ENCODE assay signal across 8 cellular contexts in the genomic region with DNA sequence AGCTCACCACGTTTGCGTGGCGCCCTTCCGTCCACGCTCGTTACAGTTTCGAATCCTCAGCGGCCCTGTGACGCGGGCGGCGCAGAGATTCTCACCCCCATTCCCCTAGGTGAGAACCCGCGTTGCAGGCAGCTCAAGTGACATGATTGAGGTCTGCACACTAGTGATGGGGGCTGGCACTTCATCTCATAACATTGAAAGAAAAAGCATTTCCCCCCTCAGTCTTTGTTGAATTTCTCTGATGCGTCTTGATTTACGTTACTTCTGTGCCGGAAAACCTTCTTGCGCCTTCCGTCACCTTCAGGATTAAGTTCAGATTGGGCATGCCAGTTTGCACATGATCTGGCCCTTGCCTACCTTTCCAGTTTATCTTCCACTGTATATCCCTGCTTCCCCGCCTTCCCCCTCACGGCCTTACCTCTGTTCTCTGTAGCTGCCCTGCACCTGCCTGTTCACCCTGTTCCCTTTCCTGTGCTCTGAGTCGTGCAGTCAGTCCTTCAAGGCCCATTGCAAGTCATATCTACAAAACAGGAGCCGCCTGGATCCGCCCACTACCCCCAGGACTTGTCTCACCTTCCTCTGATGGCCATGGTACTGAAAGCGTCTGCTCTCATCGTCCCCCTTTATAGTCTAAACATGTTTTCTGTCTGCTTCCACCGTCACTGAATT. TPM values are rescaled to one million over a fixed set of nuclear protein-coding genes. Genes with fewer than 3 reads are reported as not detected.
DNase-seq lines count a peak whose midpoint lies in the region; ATAC-seq lines count a peak whose summit lies in the region.

No MANE protein-coding gene starts in this region.

- peak overlapping the region; percentile 30 for H3K9ac ChIP-seq in muscle layer of colon (ENCODE audit: low read length)

- H3K4me3 Mint-ChIP-seq in activated CD4-positive, alpha-beta T cell treated with anti-CD3 and anti-CD28 coated beads, Interleukin-2, amount 10 ng/mL, durations not matched to agents 7 days and 5 days = peak overlapping the region; percentile 82

- no peaks in the 10 kb centered on the region for H3K9me3 Mint-ChIP-seq in activated CD4-positive, alpha-beta T cell treated with anti-CD3 and anti-CD28 coated beads, Interleukin-2, amount 10 ng/mL, durations not matched to agents 7 days and 5 days

- peak overlapping the region; percentile 87 for H3K27ac ChIP-seq in muscle layer of colon (ENCODE audit: low read depth, low read length)

- no peaks in the 10 kb centered on the region for H3K27me3 Mint-ChIP-seq in activated CD4-positive, alpha-beta T cell treated with anti-CD3 and anti-CD28 coated beads, Interleukin-2, amount 10 ng/mL, durations not matched to agents 7 days and 5 days

- H3K36me3 ChIP-seq in muscle layer of colon (ENCODE audit: insufficient read depth, low read length) = peaks cover 16% of the 10 kb centered on the region

- H3K36me3 Mint-ChIP-seq in activated CD4-positive, alpha-beta T cell treated with anti-CD3 and anti-CD28 coated beads, Interleukin-2, amount 10 ng/mL, durations not matched to agents 7 days and 5 days (ENCODE audit: low read depth) = peaks cover 38% of the 10 kb centered on the region

- peak overlapping the region; percentile 60 to 66 for H3K4me3 ChIP-seq in muscle layer of colon (ENCODE audit: low read depth in 1 of 2, low read length in 2 of 2)

- peak overlapping the region; percentile 92 for H3K27ac Mint-ChIP-seq in activated CD4-positive, alpha-beta T cell treated with anti-CD3 and anti-CD28 coated beads, Interleukin-2, amount 10 ng/mL, durations not matched to agents 7 days and 5 days

- ATAC-seq in GM19351 (IDR thresholded peaks at IDR 0.05; ENCODE audit: unreplicated experiment) = peak; percentile 10

- DNase-seq in Ammon's horn (ENCODE audit: low spot score) = peak; percentile 23
- peak; percentile 51 for DNase-seq in NCI-H1092 treated with DMSO at 0.1 percent for 48 hours (lab: John Stamatoyannopoulos, UW)
- DNase-seq in activated CD4-positive, alpha-beta T cell treated with anti-CD3 and anti-CD28 coated beads, Interleukin-2, amount 10 ng/mL, durations not matched to agents 7 days and 5 days = peak; percentile 56
- DNase-seq in ecto neural progenitor cell (ENCODE audit: low spot score) = peak; percentile 59
- peak; percentile 3 to 76 (median 34) for DNase-seq in stimulated activated naive CD4-positive, alpha-beta T cell (lab: John Stamatoyannopoulos, UW)
- no peak for DNase-seq in NCI-H2196 (lab: John Stamatoyannopoulos, UW; ENCODE audit: unreplicated experiment)

- POLR2A ChIA-PET in activated CD4-positive, alpha-beta T cell treated with anti-CD3 and anti-CD28 coated beads, Interleukin-2, amount 10 ng/mL, durations not matched to agents 7 days and 5 days (lab: Charles Lee) = interaction anchor here (1.0 kb wide), 1 partner anchor 136 kb away, joined by 3 read pairs; no protein-coding TSS in a partner anchor

- H3K4me1 Mint-ChIP-seq in activated CD4-positive, alpha-beta T cell treated with anti-CD3 and anti-CD28 coated beads, Interleukin-2, amount 10 ng/mL, durations not matched to agents 7 days and 5 days = peaks cover 49% of the 10 kb centered on the region

- no peaks in the 10 kb centered on the region for H3K9me3 ChIP-seq in muscle layer of colon (ENCODE audit: low read length)

- CTCF ChIA-PET in activated CD4-positive, alpha-beta T cell treated with anti-CD3 and anti-CD28 coated beads, Interleukin-2, amount 10 ng/mL, durations not matched to agents 7 days and 5 days (lab: Charles Lee) = interaction anchor here (0.6 to 1.7 kb wide), 6 partner anchors 15 to 1603 kb away, joined by 3 to 6 read pairs (median 4); no protein-coding TSS in a partner anchor

- peaks cover 56% of the 10 kb centered on the region for H3K4me1 ChIP-seq in muscle layer of colon (ENCODE audit: insufficient read depth, low read length)

- no peaks in the 10 kb centered on the region for H3K27me3 ChIP-seq in muscle layer of colon (ENCODE audit: control insufficient read depth in 1 of 2, insufficient read depth in 2 of 2, low read length in 2 of 2)

RNA-seq across cellular contexts. Expression of a gene that starts 1.1 kb away (rescaled TPM):
- total RNA-seq in activated CD4-positive, alpha-beta T cell treated with anti-CD3 and anti-CD28 coated beads, Interleukin-2, amount 10 ng/mL, durations not matched to agents 7 days and 5 days = 10 to 100 TPM; 54.6 to 55.6 TPM

RNA-seq across cellular contexts. Expression of a gene that starts 40.9 kb away (rescaled TPM):
- under 1 TPM; 0.25 to 0.56 TPM for total RNA-seq in activated CD4-positive, alpha-beta T cell treated with anti-CD3 and anti-CD28 coated beads, Interleukin-2, amount 10 ng/mL, durations not matched to agents 7 days and 5 days
